Comparison of ENCODE assay signal across 2 cellular contexts in the genomic region with DNA sequence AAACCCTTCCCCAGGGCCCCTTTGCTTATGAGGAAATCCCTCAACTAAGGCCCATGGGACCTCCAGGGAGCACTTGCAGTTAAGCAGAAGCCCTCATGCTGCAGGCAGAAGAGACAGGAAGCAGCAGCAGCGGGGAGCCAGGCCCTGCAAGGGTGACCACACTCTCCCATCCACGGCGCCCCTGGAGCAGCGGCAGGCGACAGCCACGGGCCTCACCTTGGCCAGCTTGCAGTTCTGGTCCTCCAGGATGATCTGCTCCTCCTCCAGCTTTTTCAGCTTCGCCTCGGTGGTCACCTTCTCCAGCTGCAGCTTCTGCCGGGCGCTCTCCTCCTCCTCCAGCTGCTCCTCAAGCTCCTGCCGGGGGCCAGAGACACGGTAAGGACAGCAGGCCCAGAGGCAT.
TF ChIP-seq lines count a peak whose summit lies in the region.

No MANE protein-coding gene starts in this region.

TF ChIP-seq in IMR-90, 13 proteins besides CTCF, POLR2A, EP300 and RAD21:
- no peak for TF ChIP-seq ELK1 (IDR thresholded peaks at IDR 0.05; ENCODE audit: borderline replicate concordance, low read depth, low read length)
- no peak for TF ChIP-seq RFX5 (IDR thresholded peaks at IDR 0.05; ENCODE audit: low read depth, low read length)
- TF ChIP-seq BHLHE40 (IDR thresholded peaks at IDR 0.05; ENCODE audit: low read depth, low read length), result no peak
- TF ChIP-seq RCOR1 (IDR thresholded peaks at IDR 0.05; ENCODE audit: insufficient replicate concordance, low read length), result no peak
- TF ChIP-seq CHD1 (IDR thresholded peaks at IDR 0.05; ENCODE audit: low read depth, low read length), result no peak
- TF ChIP-seq MAZ (IDR thresholded peaks at IDR 0.05; ENCODE audit: borderline replicate concordance, low read depth, low read length), result no peak
- no peak for TF ChIP-seq CEBPB (IDR thresholded peaks at IDR 0.05; ENCODE audit: low read depth, low read length)
- no peak for TF ChIP-seq MAFK (IDR thresholded peaks at IDR 0.05; ENCODE audit: low read depth, low read length)
- TF ChIP-seq MXI1 (IDR thresholded peaks at IDR 0.05; ENCODE audit: borderline replicate concordance, low read depth, low read length), result no peak
- no peak for TF ChIP-seq SMC3 (IDR thresholded peaks at IDR 0.05; ENCODE audit: low read depth, low read length)

TF ChIP-seq in endothelial cell of umbilical vein, 7 proteins besides CTCF, POLR2A, EP300 and RAD21:
- TF ChIP-seq JUN (IDR thresholded peaks at IDR 0.05; ENCODE audit: borderline replicate concordance, insufficient read depth, insufficient read length, low read depth) (no peak), GATA2 (IDR thresholded peaks at IDR 0.05; ENCODE audit: insufficient read depth, insufficient read length, low read depth, low read length) (no peak), MAX (IDR thresholded peaks at IDR 0.05; ENCODE audit: insufficient read depth, insufficient read length) (no peak), FOS (IDR thresholded peaks at IDR 0.05; ENCODE audit: borderline replicate concordance, insufficient read depth, low read length) (no peak), EZH2 (IDR thresholded peaks at IDR 0.05; ENCODE audit: borderline replicate concordance, low read depth, low read length, severe bottlenecking) (no peak), POLR2AphosphoS5 (IDR thresholded peaks at IDR 0.05; ENCODE audit: insufficient read depth, low read depth, low read length) (peak; percentile 13), MYC (IDR thresholded peaks at IDR 0.05; ENCODE audit: low read depth, low read length) (no peak)
